In genomic region chr3:31247063-31247447, GRCh38 we compare ENCODE assay signal across 25 cellular contexts.
"Had no signal": no experiment of that assay in that cellular context is flagged by ENCODE, and none has a peak within 500 bp of the region (broad histone marks: within the 10 kb centered on the region; RNA-seq: fewer than 3 reads in every experiment).

No MANE protein-coding gene starts in this region.

- H3K27ac ChIP-seq: breast epithelium, Peyer's patch, RWPE1, SJCRH30, WERI-Rb-1 had no signal

- H3K9me3 Mint-ChIP-seq: activated naive CD4-positive, alpha-beta T cell treated with anti-CD3 and anti-CD28 coated beads for 36 hours; activated T-helper 17 cell treated with anti-CD3 and anti-CD28 coated beads, Interleukin-2, amount 50 U/mL, for 72 hours had no signal

- H3K4me1 ChIP-seq: breast epithelium, Peyer's patch, SJCRH30 had no signal

- H3K4me2 ChIP-seq: SK-N-SH had no signal

- H3K9ac ChIP-seq: SK-N-SH had no signal

- H3K36me3 ChIP-seq: breast epithelium, MG63, Peyer's patch, SJCRH30, WERI-Rb-1 had no signal

- H3K4me3 ChIP-seq: breast epithelium, MG63, Peyer's patch, SJCRH30 had no signal

- H3K9me3 ChIP-seq: breast epithelium, MG63, Peyer's patch, SJCRH30, SK-N-SH had no signal

- H3K27ac Mint-ChIP-seq: activated CD4-positive, alpha-beta memory T cell treated with anti-CD3 and anti-CD28 coated beads, Interleukin-2, amount 10 ng/mL, durations not matched to agents 7 days and 5 days; activated CD4-positive, alpha-beta T cell treated with anti-CD3 and anti-CD28 coated beads for 36 hours; activated naive CD4-positive, alpha-beta T cell treated with anti-CD3 and anti-CD28 coated beads for 36 hours; activated naive CD8-positive, alpha-beta T cell; activated T-helper 17 cell treated with anti-CD3 and anti-CD28 coated beads, Interleukin-2, amount 50 U/mL, for 72 hours had no signal

- H3K27me3 Mint-ChIP-seq: activated CD4-positive, alpha-beta memory T cell treated with anti-CD3 and anti-CD28 coated beads, Interleukin-2, amount 10 ng/mL, durations not matched to agents 7 days and 5 days; activated naive CD8-positive, alpha-beta T cell; activated T-helper 17 cell treated with anti-CD3 and anti-CD28 coated beads, Interleukin-2, amount 50 U/mL, for 72 hours had no signal

- H3K27me3 ChIP-seq: breast epithelium, MG63, Peyer's patch, SJCRH30 had no signal

- H3K36me3 Mint-ChIP-seq: activated naive CD8-positive, alpha-beta T cell had no signal

- H3K4me3 Mint-ChIP-seq: activated CD4-positive, alpha-beta memory T cell treated with anti-CD3 and anti-CD28 coated beads, Interleukin-2, amount 10 ng/mL, durations not matched to agents 7 days and 5 days; activated CD4-positive, alpha-beta T cell treated with anti-CD3 and anti-CD28 coated beads for 36 hours; activated naive CD4-positive, alpha-beta T cell treated with anti-CD3 and anti-CD28 coated beads for 36 hours; activated naive CD8-positive, alpha-beta T cell; activated T-helper 17 cell treated with anti-CD3 and anti-CD28 coated beads, Interleukin-2, amount 50 U/mL, for 72 hours had no signal

- ATAC-seq: activated CD4-positive, alpha-beta T cell treated with anti-CD3 and anti-CD28 coated beads for 36 hours; activated T-helper 17 cell treated with anti-CD3 and anti-CD28 coated beads, Interleukin-2, amount 50 U/mL, for 72 hours had no signal

- DNase-seq: activated CD4-positive, alpha-beta memory T cell treated with anti-CD3 and anti-CD28 coated beads, Interleukin-2, amount 10 ng/mL, durations not matched to agents 7 days and 5 days; activated CD4-positive, alpha-beta T cell treated with anti-CD3 and anti-CD28 coated beads for 36 hours; activated CD4-positive, alpha-beta T cell treated with anti-CD3 and anti-CD28 coated beads, Interleukin-2, amount 50 U/mL, for 1 hour; activated gamma-delta T cell; activated naive CD4-positive, alpha-beta T cell treated with anti-CD3 and anti-CD28 coated beads for 36 hours; activated T-cell treated with anti-CD3 and anti-CD28 coated beads for 4 hours; activated T-cell treated with anti-CD3 and anti-CD28 coated beads, Interleukin-2, amount 50 U/mL, for 48 hours; aorta; central memory CD4-positive, alpha-beta T cell; MG63; MV-4-11; NCI-H1417 treated with DMSO at 0.1 percent for 48 hours; NCI-H1694; NCI-H510A treated with DMSO at 0.1 percent for 48 hours; NK-92 treated with Interleukin-12 subunit alpha and Interleukin-12 subunit beta, amount 100 ng/mL, for 24 hours; Peyer's patch; Right ventricle myocardium superior; SJCRH30; SK-N-SH; T-helper 1 cell; WERI-Rb-1 had no signal
